In genomic region chr17:41873559-41874292, GRCh38 we compare ENCODE assay signal across 23 cellular contexts. TPM values are rescaled to one million over a fixed set of nuclear protein-coding genes. Genes with fewer than 3 reads are reported as not detected.
DNase-seq lines count a peak whose midpoint lies in the region; ATAC-seq and TF ChIP-seq lines count a peak whose summit lies in the region.
"Had no signal": no experiment of that assay in that cellular context is flagged by ENCODE, and none has a peak within 500 bp of the region (broad histone marks: within the 10 kb centered on the region; RNA-seq: fewer than 3 reads in every experiment).

No MANE protein-coding gene starts in this region.

- CTCF ChIA-PET in activated CD4-positive, alpha-beta T cell treated with anti-CD3 and anti-CD28 coated beads for 36 hours (lab: Charles Lee): no interaction called here
- CTCF ChIA-PET in RWPE1 (lab: Yijun Ruan, JAX): interaction anchor here (0.9 kb wide), 1 partner anchor 178 kb away, joined by 3 read pairs; no protein-coding TSS in a partner anchor

- WGBS in right lobe of liver (ENCODE audit: insufficient coverage, low coverage, low lambda C conversion rate, missing lambda C conversion rate): 31% methylated on average over 4 of the region's 10 CpGs

- H3K36me3 ChIP-seq in right lobe of liver (peaks cover 6 to 28% (median 14%) of the 10 kb centered on the region in 4 donors), subcutaneous abdominal adipose tissue (ENCODE audit: control insufficient read depth in 5 of 5, insufficient read depth in 5 of 5, low read length in 5 of 5) (peaks cover 3 to 76% (median 63%) of the 10 kb centered on the region in 5 donors), Karpas-422 (ENCODE audit: insufficient read depth, low read length) (peaks cover 39% of the 10 kb centered on the region)

- H3K9me3 Mint-ChIP-seq in activated CD4-positive, alpha-beta T cell treated with anti-CD3 and anti-CD28 coated beads for 36 hours (ENCODE audit: low read depth): no peaks in the 10 kb centered on the region
- H3K9me3 Mint-ChIP-seq: CD8-positive, alpha-beta memory T cell had no signal

- TF ChIP-seq CTCF in RWPE1 (conservative IDR thresholded peaks at IDR 0.05; ENCODE audit: low read depth) (no peak), right lobe of liver (IDR thresholded peaks at IDR 0.05) (no peak)

- H3K36me3 Mint-ChIP-seq in activated CD4-positive, alpha-beta T cell treated with anti-CD3 and anti-CD28 coated beads for 36 hours (ENCODE audit: low read depth): peaks cover 58% of the 10 kb centered on the region

- H3K4me2 ChIP-seq in Karpas-422 (ENCODE audit: low read depth, low read length, poor library complexity, severe bottlenecking): no peak overlapping the region
- H3K4me2 ChIP-seq: BLaER1 treated with 17β-estradiol and CSF1 and Interleukin-3, amounts not matched to agents 10 nM and 100 nM had no signal

- H3K27me3 ChIP-seq in right lobe of liver (no peaks in the 10 kb centered on the region), subcutaneous abdominal adipose tissue (ENCODE audit: control insufficient read depth in 5 of 5, insufficient read depth in 4 of 5, low read length in 5 of 5) (no peaks in the 10 kb centered on the region), Karpas-422 (ENCODE audit: low read length) (no peaks in the 10 kb centered on the region)
- H3K27me3 ChIP-seq: BLaER1 treated with 17β-estradiol and CSF1 and Interleukin-3, amounts not matched to agents 10 nM and 100 nM had no signal

- H3K9me3 ChIP-seq in right lobe of liver: no peaks in the 10 kb centered on the region
- no peaks in the 10 kb centered on the region for H3K9me3 ChIP-seq in subcutaneous abdominal adipose tissue (ENCODE audit: control insufficient read depth in 5 of 5, low read length in 5 of 5)
- no peaks in the 10 kb centered on the region for H3K9me3 ChIP-seq in Karpas-422 (ENCODE audit: low read length)

- no peak overlapping the region for H3K4me3 Mint-ChIP-seq in activated CD4-positive, alpha-beta T cell treated with anti-CD3 and anti-CD28 coated beads for 36 hours
- H3K4me3 Mint-ChIP-seq: CD8-positive, alpha-beta memory T cell had no signal

- POLR2A ChIA-PET in activated CD4-positive, alpha-beta T cell treated with anti-CD3 and anti-CD28 coated beads for 36 hours (lab: Charles Lee): interaction anchor here (0.7 to 1.2 kb wide), 2 partner anchors 9 to 15 kb away, joined by 3 read pairs; no protein-coding TSS in a partner anchor
- POLR2A ChIA-PET in RWPE1 (lab: Yijun Ruan, JAX; ENCODE audit: low non-redundant PET): no interaction called here

- H3K4me1 Mint-ChIP-seq in activated CD4-positive, alpha-beta T cell treated with anti-CD3 and anti-CD28 coated beads for 36 hours: peaks cover 22% of the 10 kb centered on the region

- no peak for DNase-seq in activated CD4-positive, alpha-beta T cell treated with anti-CD3 and anti-CD28 coated beads for 36 hours
- no peak for DNase-seq in activated CD4-positive, alpha-beta T cell treated with anti-CD3 and anti-CD28 coated beads, Interleukin-2, amount 50 U/mL, for 48 hours
- DNase-seq in RWPE1 (ENCODE audit: low spot score): no peak
- peak; percentile 34 to 85 (median 77) for DNase-seq in right lobe of liver
- no peak for DNase-seq in AG08396 (ENCODE audit: low spot score)
- no peak for DNase-seq in Karpas-422
- DNase-seq: 8988T; DMS79 treated with DMSO at 0.1 percent for 48 hours; GDM1; MV-4-11; NCI-H1417; NCI-H1930; NCI-H2171 treated with DMSO at 0.1 percent for 48 hours; NCI-H446 treated with DMSO at 0.1 percent for 48 hours; NK-92 treated with Interleukin-12 subunit alpha and Interleukin-12 subunit beta, amount 100 ng/mL, for 24 hours; SIG-M5 had no signal

- no peak overlapping the region for H2AFZ ChIP-seq in Karpas-422 (ENCODE audit: low read length)

- H3K4me1 ChIP-seq in right lobe of liver: peaks cover 0 to 46% (median 22%) of the 10 kb centered on the region in 4 donors
- peaks cover 0 to 12% (median 10%) of the 10 kb centered on the region in 5 donors for H3K4me1 ChIP-seq in subcutaneous abdominal adipose tissue (ENCODE audit: control insufficient read depth in 5 of 5, insufficient read depth in 5 of 5, low read length in 5 of 5)
- H3K4me1 ChIP-seq in Karpas-422 (ENCODE audit: low read length): no peaks in the 10 kb centered on the region
- H3K4me1 ChIP-seq: BLaER1 treated with 17β-estradiol and CSF1 and Interleukin-3, amounts not matched to agents 10 nM and 100 nM had no signal

- 0 out of 2 replicates have a peak, but pooled peaks cover 3% of the 10 kb centered on the region for H3K79me2 ChIP-seq in Karpas-422 (ENCODE audit: low read length)

- H3K9me2 ChIP-seq in Karpas-422 (replicated peaks; ENCODE audit: insufficient read depth, low read length): no peaks in the 10 kb centered on the region

- H3K9ac ChIP-seq in subcutaneous abdominal adipose tissue (ENCODE audit: low read length in 5 of 5) (no peak overlapping the region), Karpas-422 (ENCODE audit: low read length) (no peak overlapping the region)
- H3K9ac ChIP-seq: BLaER1 treated with 17β-estradiol and CSF1 and Interleukin-3, amounts not matched to agents 10 nM and 100 nM had no signal

- no peaks in the 10 kb centered on the region for H4K20me1 ChIP-seq in Karpas-422 (ENCODE audit: insufficient read depth, low read depth, low read length)

- H3K4me3 ChIP-seq in right lobe of liver (no peak overlapping the region), subcutaneous abdominal adipose tissue (ENCODE audit: low read depth in 1 of 5, low read length in 5 of 5) (no peak overlapping the region), Karpas-422 (ENCODE audit: low read length) (no peak overlapping the region)
- H3K4me3 ChIP-seq: BLaER1 treated with 17β-estradiol and CSF1 and Interleukin-3, amounts not matched to agents 10 nM and 100 nM had no signal

- ATAC-seq in activated CD4-positive, alpha-beta T cell treated with anti-CD3 and anti-CD28 coated beads for 36 hours: no peak
- ATAC-seq in right lobe of liver: peak; percentile 74 to 85 (median 84)
- ATAC-seq in GM21447 (IDR thresholded peaks at IDR 0.05; ENCODE audit: unreplicated experiment): no peak

- H3K27ac Mint-ChIP-seq in activated CD4-positive, alpha-beta T cell treated with anti-CD3 and anti-CD28 coated beads for 36 hours: peak overlapping the region; percentile 37

- H3K27me3 Mint-ChIP-seq in activated CD4-positive, alpha-beta T cell treated with anti-CD3 and anti-CD28 coated beads for 36 hours: no peaks in the 10 kb centered on the region

- no peak for TF ChIP-seq POLR2A in right lobe of liver (IDR thresholded peaks at IDR 0.05)

- intact Hi-C loops in activated CD4-positive, alpha-beta T cell treated with anti-CD3 and anti-CD28 coated beads for 36 hours (cut with DNase I, micrococcal nuclease): no loop called here
- intact Hi-C loops in right lobe of liver (cut with DNase I): no loop called here

- H3K27ac ChIP-seq in RWPE1: peak overlapping the region; percentile 12; the same call in 1 of the 2 replicates
- H3K27ac ChIP-seq in right lobe of liver: peak overlapping the region in 2 of 3 donors; percentile 18 to 79
- peak overlapping the region; percentile 50 for H3K27ac ChIP-seq in subcutaneous abdominal adipose tissue (ENCODE audit: low read depth, low read length)
- H3K27ac ChIP-seq in Karpas-422 (ENCODE audit: low read length): no peak overlapping the region
- H3K27ac ChIP-seq: BLaER1 treated with 17β-estradiol and CSF1 and Interleukin-3, amounts not matched to agents 10 nM and 100 nM had no signal

RNA-seq across cellular contexts. Expression of gene KLHL11, which starts 8.5 kb away (rescaled TPM):
- 10 to 100 TPM; 16.4 to 18.0 TPM for total RNA-seq in activated CD4-positive, alpha-beta T cell treated with anti-CD3 and anti-CD28 coated beads for 36 hours
- total RNA-seq in right lobe of liver: 1 to 10 TPM; 2.9 to 7.0 (median 5.7) TPM
- 14.3 and 19.0 TPM in 2 replicates for total RNA-seq in Karpas-422 (2014; rRNA removed; shearing (Covaris generic); ENCODE audit: low replicate concordance)

RNA-seq across cellular contexts. Expression of gene KLHL10, which starts 36.1 kb away (rescaled TPM):
- total RNA-seq in activated CD4-positive, alpha-beta T cell treated with anti-CD3 and anti-CD28 coated beads for 36 hours: under 1 TPM; 0.19 to 0.21 TPM
- not detected for total RNA-seq in right lobe of liver
- 0.29 TPM in 1 of 2 replicates, not detected in the other for total RNA-seq in Karpas-422 (2014; rRNA removed; shearing (Covaris generic); ENCODE audit: low replicate concordance)
- total RNA-seq: CD8-positive, alpha-beta memory T cell; HT1080; OCI-LY7; RPMI7951 had no signal

RNA-seq across cellular contexts. Expression of gene NT5C3B, which starts 37.7 kb away (rescaled TPM):
- 10 to 100 TPM; 37.5 to 46.9 TPM for total RNA-seq in activated CD4-positive, alpha-beta T cell treated with anti-CD3 and anti-CD28 coated beads for 36 hours
- total RNA-seq in right lobe of liver: 10 to 100 TPM; 19.9 to 30.7 (median 23.1) TPM
- 10.5 and 17.8 TPM in 2 replicates for total RNA-seq in Karpas-422 (2014; rRNA removed; shearing (Covaris generic); ENCODE audit: low replicate concordance)

RNA-seq across cellular contexts. Expression of gene ACLY, which starts 45.0 kb away (rescaled TPM):
- total RNA-seq in activated CD4-positive, alpha-beta T cell treated with anti-CD3 and anti-CD28 coated beads for 36 hours: 100 to 1,000 TPM; 189 to 192 TPM
- total RNA-seq in right lobe of liver: 10 to 100 TPM; 16.6 to 95.9 (median 33.6) TPM
- total RNA-seq in Karpas-422 (2014; rRNA removed; shearing (Covaris generic); ENCODE audit: low replicate concordance): 173 and 212 TPM in 2 replicates

RNA-seq across cellular contexts. Expression of gene ODAD4, which starts 56.7 kb away (rescaled TPM):
- total RNA-seq in activated CD4-positive, alpha-beta T cell treated with anti-CD3 and anti-CD28 coated beads for 36 hours: 1 to 10 TPM in 1 of 2 experiments, under 1 TPM in 1; 0.81 to 1.1 TPM
- total RNA-seq in right lobe of liver: under 1 TPM in 3 of 6 experiments, not detected in 3; 0.12 to 0.13 (median 0.12) TPM
- total RNA-seq in Karpas-422 (2014; rRNA removed; shearing (Covaris generic); ENCODE audit: low replicate concordance): 0.67 and 1.0 TPM in 2 replicates

Comparison
In these comparisons a context has a peak if more than half of its experiments do, and no peak if none do; other contexts are left out.
1. ATAC-seq: peak in right lobe of liver (4 of 4); none in activated CD4-positive, alpha-beta T cell treated with anti-CD3 and anti-CD28 coated beads for 36 hours (single experiment) and GM21447 (single experiment).
2. DNase-seq: peak in right lobe of liver (3 of 3); none in activated CD4-positive, alpha-beta T cell treated with anti-CD3 and anti-CD28 coated beads for 36 hours (single experiment), activated CD4-positive, alpha-beta T cell treated with anti-CD3 and anti-CD28 coated beads, Interleukin-2, amount 50 U/mL, for 48 hours (0 of 2), RWPE1 (single experiment), AG08396 (single experiment) and Karpas-422 (single experiment).